In the genomic region with DNA sequence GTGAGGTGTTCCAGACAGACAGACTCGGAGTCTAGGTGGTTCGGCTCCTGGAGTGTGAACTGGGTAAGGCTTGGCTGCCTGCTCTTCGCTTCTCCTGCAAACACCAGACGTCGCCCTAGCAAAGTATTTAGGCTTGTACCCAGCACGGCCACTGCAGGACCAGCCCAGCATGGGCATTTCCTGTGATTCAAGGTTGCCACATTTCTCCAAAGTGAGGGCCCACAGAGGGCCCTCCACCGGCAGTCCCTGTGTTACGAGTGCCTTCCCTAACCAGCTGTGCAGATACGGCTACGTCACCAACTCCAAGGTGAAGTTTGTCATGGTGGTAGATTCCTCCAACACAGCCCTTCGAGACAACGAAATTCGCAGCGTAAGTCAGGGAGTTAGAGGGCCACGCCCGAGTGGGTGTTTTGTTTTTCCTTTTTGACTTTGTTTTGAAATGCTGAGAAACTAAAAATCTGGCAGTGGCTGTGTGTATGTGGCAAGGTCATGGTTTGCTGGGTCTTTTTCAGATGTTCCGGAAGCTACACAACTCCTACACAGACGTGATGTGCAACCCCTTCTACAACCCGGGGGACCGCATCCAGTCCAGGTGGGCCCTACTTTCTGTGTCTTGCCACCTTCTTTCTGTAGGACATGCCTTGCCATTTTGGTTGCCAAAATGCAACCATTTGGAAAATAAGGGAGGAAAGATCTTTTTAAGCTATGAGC, we compare ENCODE assay signal across 27 cellular contexts. TPM values are rescaled to one million over a fixed set of nuclear protein-coding genes. Genes with fewer than 3 reads are reported as not detected.
"Had no signal": no experiment of that assay in that cellular context is flagged by ENCODE, and none has a peak within 500 bp of the region (broad histone marks: within the 10 kb centered on the region; RNA-seq: fewer than 3 reads in every experiment).

No MANE protein-coding gene starts in this region.

- DNase-seq: activated B cell treated with CpG ODN at 0.5 μM for 24 hours; activated CD4-positive, alpha-beta memory T cell treated with anti-CD3 and anti-CD28 coated beads, Interleukin-2, amount 10 ng/mL, durations not matched to agents 7 days and 5 days; activated CD4-positive, alpha-beta T cell treated with anti-CD3 and anti-CD28 coated beads for 1 hour; activated CD4-positive, alpha-beta T cell treated with anti-CD3 and anti-CD28 coated beads, Interleukin-2, amount 50 U/mL, for 1 hour; activated effector memory CD4-positive, alpha-beta T cell treated with Interleukin-2 at 50 U/mL for 16 hours; activated naive CD4-positive, alpha-beta T cell; activated T-cell treated with anti-CD3 and anti-CD28 coated beads for 4 hours; activated T-cell treated with anti-CD3 and anti-CD28 coated beads, Interleukin-2, amount 50 U/mL, for 72 hours; brain microvascular endothelial cell; cerebellar nuclear complex; MM.1S; NCI-H1105; NCI-H1436; NCI-H1694 treated with DMSO at 0.1 percent for 48 hours; NCI-H2029 treated with DMSO at 0.1 percent for 48 hours; NCI-H345; NCI-H510A; NCI-H526 treated with DMSO at 0.1 percent for 48 hours; NCI-H82; OCI-M1; SHP77; T-helper 2 cell; T1000 had no signal

- H3K9me3 ChIP-seq: SJSA1 had no signal

- H3K27me3 ChIP-seq: brain microvascular endothelial cell, SJSA1 had no signal

- H3K9me3 Mint-ChIP-seq: activated B cell treated with CpG ODN at 0.5 μM for 24 hours; activated CD4-positive, alpha-beta memory T cell treated with anti-CD3 and anti-CD28 coated beads, Interleukin-2, amount 10 ng/mL, durations not matched to agents 7 days and 5 days; activated T-cell treated with anti-CD3 and anti-CD28 coated beads, Interleukin-2, amount 50 U/mL, for 72 hours had no signal

- H3K27ac ChIP-seq: brain microvascular endothelial cell, SJSA1 had no signal

- H3K27me3 Mint-ChIP-seq: activated B cell treated with CpG ODN at 0.5 μM for 24 hours; activated CD4-positive, alpha-beta memory T cell treated with anti-CD3 and anti-CD28 coated beads, Interleukin-2, amount 10 ng/mL, durations not matched to agents 7 days and 5 days; activated naive CD8-positive, alpha-beta T cell had no signal

- H3K27ac Mint-ChIP-seq: activated B cell treated with CpG ODN at 0.5 μM for 24 hours; activated CD4-positive, alpha-beta memory T cell treated with anti-CD3 and anti-CD28 coated beads, Interleukin-2, amount 10 ng/mL, durations not matched to agents 7 days and 5 days; activated naive CD8-positive, alpha-beta T cell; activated T-cell treated with anti-CD3 and anti-CD28 coated beads, Interleukin-2, amount 50 U/mL, for 72 hours had no signal

- H3K4me3 ChIP-seq: SJSA1 had no signal

- H3K36me3 Mint-ChIP-seq: activated naive CD8-positive, alpha-beta T cell had no signal

- H3K4me3 Mint-ChIP-seq: activated B cell treated with CpG ODN at 0.5 μM for 24 hours had no signal

RNA-seq across cellular contexts. Expression of gene PABPN1L, which starts 6.9 kb away (rescaled TPM):
- total RNA-seq: activated CD4-positive, alpha-beta memory T cell treated with anti-CD3 and anti-CD28 coated beads, Interleukin-2, amount 10 ng/mL, durations not matched to agents 7 days and 5 days; activated CD8-positive, alpha-beta memory T cell treated with anti-CD3 and anti-CD28 coated beads for 36 hours; activated T-cell treated with anti-CD3 and anti-CD28 coated beads, Interleukin-2, amount 50 U/mL, for 72 hours; cardiac septum; SJSA1 had no signal
